ENCODE assay signal across 25 cellular contexts in the genomic region with DNA sequence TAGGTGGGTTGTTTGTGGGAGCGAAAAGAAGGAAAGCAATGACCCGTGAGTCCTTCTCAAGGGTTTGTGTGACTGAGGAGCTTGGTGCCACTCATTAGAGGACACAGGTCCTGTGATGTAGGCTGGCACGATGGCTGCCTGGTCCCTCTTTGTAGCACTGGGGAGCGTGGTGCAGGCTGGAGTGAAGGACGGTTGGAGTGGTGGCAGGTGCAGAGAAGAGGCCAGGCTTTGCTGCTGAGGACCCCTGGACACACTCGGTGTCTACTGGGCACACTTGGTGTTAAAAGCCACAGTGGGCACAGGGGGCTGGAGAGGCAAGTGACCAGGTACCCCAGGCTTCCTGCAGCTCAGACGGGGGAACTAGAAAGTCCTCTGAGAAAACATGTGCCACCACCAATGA.
"Had no signal": no experiment of that assay in that cellular context is flagged by ENCODE, and none has a peak within 500 bp of the region (broad histone marks: within the 10 kb centered on the region; RNA-seq: fewer than 3 reads in every experiment).

No MANE protein-coding gene starts in this region.

- FAIRE-seq: urothelium cell line had no signal

- H3K9me3 ChIP-seq: ovary, psoas muscle, right lobe of liver, stomach, thoracic aorta, thyroid gland, tibial nerve, upper lobe of left lung, vagina had no signal

- H2AFZ ChIP-seq: parathyroid adenoma had no signal

- H3K27ac ChIP-seq: ovary, parathyroid adenoma, psoas muscle, right lobe of liver, skin epidermis, stomach, thoracic aorta, thyroid gland, tibial nerve, upper lobe of left lung, vagina had no signal

- H3K4me3 ChIP-seq: ovary, psoas muscle, right lobe of liver, skin epidermis, smooth muscle cell, stomach, thoracic aorta, thyroid gland, tibial nerve, upper lobe of left lung, vagina had no signal

- H3K4me1 ChIP-seq: parathyroid adenoma, psoas muscle, right lobe of liver, thyroid gland, tibial nerve, upper lobe of left lung, vagina had no signal

- ATAC-seq: naive thymus-derived CD4-positive, alpha-beta T cell; natural killer cell; psoas muscle; right cardiac atrium; right lobe of liver; stimulated activated effector memory CD8-positive, alpha-beta T cell treated with anti-CD3 and anti-CD28 coated beads, Interleukin-12 subunit alpha, Interleukin-12 subunit beta, amount 100 ng/mL, for 72 hours; stimulated activated naive B cell treated with anti-CD40 and anti-IgM and Interleukin-4, amounts not matched to agents 10 μg/mL and 1 μg/mL and 100 μg/mL, for 72 hours had no signal

- H3K9ac ChIP-seq: parathyroid adenoma had no signal

- DNase-seq: naive thymus-derived CD4-positive, alpha-beta T cell; natural killer cell; occipital lobe; ovary; psoas muscle; right cardiac atrium; right lobe of liver; stimulated activated CD4-positive, alpha-beta T cell treated with anti-CD3 and anti-CD28 coated beads, Interleukin-15, amount 100 ng/mL, for 24 hours; stimulated activated CD4-positive, alpha-beta T cell treated with anti-CD3 and anti-CD28 coated beads, Interleukin-2, amount 100 ng/mL, for 24 hours; stimulated activated CD4-positive, alpha-beta T cell treated with anti-CD3 and anti-CD28 coated beads, Interleukin-2, amount 100 ng/mL, for 48 hours; stimulated activated CD4-positive, alpha-beta T cell treated with anti-CD3 and anti-CD28 coated beads, Interleukin-4, amount 100 ng/mL, for 24 hours; stimulated activated naive B cell treated with anti-CD40 and anti-IgM and Interleukin-4, amounts not matched to agents 10 μg/mL and 1 μg/mL and 100 μg/mL, for 72 hours; stimulated activated naive CD4-positive, alpha-beta T cell treated with Interleukin-2 at 50 U/mL for 16 hours; stomach; thyroid gland; trophoblast cell; upper lobe of left lung had no signal

- H3K4me2 ChIP-seq: smooth muscle cell had no signal

- H3K27me3 ChIP-seq: ovary, right lobe of liver, stomach, thyroid gland, tibial nerve, upper lobe of left lung, vagina had no signal

- H3K36me3 ChIP-seq: ovary, right lobe of liver, stomach, thoracic aorta, thyroid gland, tibial nerve, upper lobe of left lung, vagina had no signal
